23 cellular contexts compared by ENCODE assay signal in genomic region chr11:3101921-3102640, GRCh38. TPM values are rescaled to one million over a fixed set of nuclear protein-coding genes. Genes with fewer than 3 reads are reported as not detected.
DNase-seq lines count a peak whose midpoint lies in the region; ATAC-seq and TF ChIP-seq lines count a peak whose summit lies in the region.
"Had no signal": no experiment of that assay in that cellular context is flagged by ENCODE, and none has a peak within 500 bp of the region (broad histone marks: within the 10 kb centered on the region; RNA-seq: fewer than 3 reads in every experiment).

No MANE protein-coding gene starts in this region.

- H3K4me1 Mint-ChIP-seq in activated B cell treated with CpG ODN at 0.5 μM for 24 hours (no peaks in the 10 kb centered on the region), type B pancreatic cell (ENCODE audit: unreplicated experiment) (no peaks in the 10 kb centered on the region)

- intact Hi-C loops in Right ventricle myocardium superior (cut with DNase I), result no loop called here
- intact Hi-C loops in left cardiac atrium (cut with DNase I), result no loop called here
- intact Hi-C loops in activated B cell treated with CpG ODN at 0.5 μM for 24 hours (cut with micrococcal nuclease), result no loop called here

- H3K4me3 Mint-ChIP-seq in activated B cell treated with CpG ODN at 0.5 μM for 24 hours, result no peak overlapping the region
- no peak overlapping the region for H3K4me3 Mint-ChIP-seq in type B pancreatic cell
- H3K4me3 Mint-ChIP-seq: activated CD4-positive, alpha-beta T cell treated with anti-CD3 and anti-CD28 coated beads for 36 hours; activated naive CD8-positive, alpha-beta T cell treated with anti-CD3 and anti-CD28 coated beads for 36 hours; T-cell had no signal

- H3K36me3 Mint-ChIP-seq in activated B cell treated with CpG ODN at 0.5 μM for 24 hours (ENCODE audit: low read depth) (no peaks in the 10 kb centered on the region), type B pancreatic cell (peaks cover 8% of the 10 kb centered on the region)
- H3K36me3 Mint-ChIP-seq: activated naive CD8-positive, alpha-beta T cell treated with anti-CD3 and anti-CD28 coated beads for 36 hours; T-cell had no signal

- DNase-seq in Right ventricle myocardium superior, result peak; percentile 26
- DNase-seq in left cardiac atrium, result no peak
- DNase-seq in activated B cell treated with CpG ODN at 0.5 μM for 24 hours, result peak; percentile 10
- peak; percentile 67 for DNase-seq in mesenteric fat pad (ENCODE audit: low spot score)
- peak; percentile 31 for DNase-seq in type B pancreatic cell (ENCODE audit: extremely low spot score, unreplicated experiment)
- no peak for DNase-seq in OCI-M2 (lab: John Stamatoyannopoulos, UW; ENCODE audit: unreplicated experiment)
- DNase-seq: activated CD4-positive, alpha-beta T cell treated with anti-CD3 and anti-CD28 coated beads for 36 hours; activated naive CD8-positive, alpha-beta T cell treated with anti-CD3 and anti-CD28 coated beads for 36 hours; C1 segment of cervical spinal cord; effector memory CD4-positive, alpha-beta T cell; foreskin melanocyte; hippocampal formation; KG1; NCI-H69; SHP77; stimulated activated CD4-positive, alpha-beta T cell treated with anti-CD3 and anti-CD28 coated beads, Interleukin-15, amount 100 ng/mL, for 24 hours; substantia nigra; uterus had no signal

- no peak for TF ChIP-seq CTCF in activated B cell treated with CpG ODN at 0.5 μM for 24 hours (IDR thresholded peaks at IDR 0.05)
- TF ChIP-seq CTCF in type B pancreatic cell (conservative IDR thresholded peaks at IDR 0.05), result no peak

- H3K27me3 Mint-ChIP-seq in activated B cell treated with CpG ODN at 0.5 μM for 24 hours, result peaks cover 3% of the 10 kb centered on the region
- H3K27me3 Mint-ChIP-seq in type B pancreatic cell, result no peaks in the 10 kb centered on the region
- H3K27me3 Mint-ChIP-seq: activated CD4-positive, alpha-beta T cell treated with anti-CD3 and anti-CD28 coated beads for 36 hours; activated naive CD8-positive, alpha-beta T cell treated with anti-CD3 and anti-CD28 coated beads for 36 hours had no signal

- H3K27ac Mint-ChIP-seq in activated B cell treated with CpG ODN at 0.5 μM for 24 hours, result no peak overlapping the region
- H3K27ac Mint-ChIP-seq in type B pancreatic cell, result peak overlapping the region; percentile 63
- H3K27ac Mint-ChIP-seq: activated CD4-positive, alpha-beta T cell treated with anti-CD3 and anti-CD28 coated beads for 36 hours; activated naive CD8-positive, alpha-beta T cell treated with anti-CD3 and anti-CD28 coated beads for 36 hours; activated T-helper 2 cell treated with anti-CD3 and anti-CD28 coated beads, Interferon-gamma antibody, Interleukin-2, Interleukin-4, amounts not matched to agents 10 μg/mL and 5 μg/mL and 100 μg/mL, durations not matched to agents 14 hours and 24 hours and 36 hours; T-cell had no signal

- no peak for ATAC-seq in Right ventricle myocardium superior (ENCODE audit: poor library complexity)
- ATAC-seq in left cardiac atrium, result no peak
- no peak for ATAC-seq in activated B cell treated with CpG ODN at 0.5 μM for 24 hours (ENCODE audit: low read depth)
- ATAC-seq in GM18909 (IDR thresholded peaks at IDR 0.05; ENCODE audit: poor library complexity, unreplicated experiment), result no peak
- ATAC-seq in HG02885 (IDR thresholded peaks at IDR 0.05; ENCODE audit: poor library complexity, unreplicated experiment), result no peak
- ATAC-seq: activated CD4-positive, alpha-beta T cell treated with anti-CD3 and anti-CD28 coated beads for 36 hours; esophagus mucosa; T-cell had no signal

- CTCF ChIA-PET in activated B cell treated with CpG ODN at 0.5 μM for 24 hours (lab: Charles Lee), result interaction anchor here (0.9 to 1.3 kb wide), 2 partner anchors 8 to 10 kb away, joined by 3 read pairs; no protein-coding TSS in a partner anchor

- POLR2A ChIA-PET in activated B cell treated with CpG ODN at 0.5 μM for 24 hours (lab: Charles Lee), result no interaction called here

- no peaks in the 10 kb centered on the region for H3K9me3 Mint-ChIP-seq in activated B cell treated with CpG ODN at 0.5 μM for 24 hours
- H3K9me3 Mint-ChIP-seq in type B pancreatic cell, result no peaks in the 10 kb centered on the region
- H3K9me3 Mint-ChIP-seq: activated naive CD8-positive, alpha-beta T cell treated with anti-CD3 and anti-CD28 coated beads for 36 hours; activated T-helper 2 cell treated with anti-CD3 and anti-CD28 coated beads, Interferon-gamma antibody, Interleukin-2, Interleukin-4, amounts not matched to agents 10 μg/mL and 5 μg/mL and 100 μg/mL, durations not matched to agents 14 hours and 24 hours and 36 hours; T-cell had no signal

RNA-seq across cellular contexts. Expression of gene CARS1, which starts 44.9 kb away (rescaled TPM):
- total RNA-seq in Right ventricle myocardium superior (12.8 TPM), left cardiac atrium (10 to 100 TPM; 16.8 to 28.7 TPM), activated B cell treated with CpG ODN at 0.5 μM for 24 hours (95.9 and 110 TPM in 2 replicates), mesenteric fat pad (69.4 TPM), type B pancreatic cell (ENCODE audit: low replicate concordance) (38.9 and 47.8 TPM in 2 replicates)

Comparison
In these comparisons a context has a peak if more than half of its experiments do, and no peak if none do; other contexts are left out.
1. DNase-seq: peak in Right ventricle myocardium superior (single experiment), activated B cell treated with CpG ODN at 0.5 μM for 24 hours (single experiment), mesenteric fat pad (single experiment) and type B pancreatic cell (single experiment); none in left cardiac atrium (single experiment) and OCI-M2 (single experiment).